In genomic region chr17:49882434-49882833, GRCh38 we compare ENCODE assay signal across 34 cellular contexts. TPM values are rescaled to one million over a fixed set of nuclear protein-coding genes. Genes with fewer than 3 reads are reported as not detected.
"Had no signal": no experiment of that assay in that cellular context is flagged by ENCODE, and none has a peak within 500 bp of the region (broad histone marks: within the 10 kb centered on the region; RNA-seq: fewer than 3 reads in every experiment).

No MANE protein-coding gene starts in this region.

- H3K9me3 Mint-ChIP-seq: activated B cell treated with CpG ODN at 0.5 μM for 24 hours; activated CD4-positive, alpha-beta T cell treated with anti-CD3 and anti-CD28 coated beads, Interleukin-2, amount 10 ng/mL, durations not matched to agents 24 days and 14 days; activated naive CD4-positive, alpha-beta T cell treated with anti-CD3 and anti-CD28 coated beads, Interleukin-2, amount 50 U/mL, for 24 hours; activated naive CD8-positive, alpha-beta T cell treated with anti-CD3 and anti-CD28 coated beads, Interleukin-2, amount 10 ng/mL, durations not matched to agents 7 days and 5 days; activated T-cell treated with anti-CD3 and anti-CD28 coated beads, Interleukin-2, amount 50 U/mL, for 24 hours; activated T-helper 2 cell treated with anti-CD3 and anti-CD28 coated beads, Interferon-gamma antibody, Interleukin-2, Interleukin-4, amounts not matched to agents 10 μg/mL and 5 μg/mL and 100 μg/mL, durations not matched to agents 14 hours and 24 hours and 36 hours; T-cell had no signal

- H3K4me3 Mint-ChIP-seq: activated B cell treated with CpG ODN at 0.5 μM for 24 hours; activated CD4-positive, alpha-beta T cell treated with anti-CD3 and anti-CD28 coated beads, Interleukin-2, amount 10 ng/mL, durations not matched to agents 24 days and 14 days; activated CD8-positive, alpha-beta T cell treated with anti-CD3 and anti-CD28 coated beads, Interleukin-2, amount 10 ng/mL, durations not matched to agents 7 days and 5 days; activated naive CD4-positive, alpha-beta T cell treated with anti-CD3 and anti-CD28 coated beads, Interleukin-2, amount 50 U/mL, for 24 hours; activated naive CD8-positive, alpha-beta T cell treated with anti-CD3 and anti-CD28 coated beads, Interleukin-2, amount 10 ng/mL, durations not matched to agents 7 days and 5 days; activated T-cell treated with anti-CD3 and anti-CD28 coated beads, Interleukin-2, amount 50 U/mL, for 24 hours; T-cell had no signal

- H3K9me3 ChIP-seq: adrenal gland, body of pancreas, breast epithelium, Peyer's patch, SJSA1 had no signal

- H3K27ac ChIP-seq: adrenal gland, body of pancreas, breast epithelium, coronary artery, KMS-11, Peyer's patch, SJSA1, VCaP had no signal

- H3K4me3 ChIP-seq: adrenal gland, body of pancreas, breast epithelium, coronary artery, Peyer's patch, SJSA1 had no signal

- DNase-seq: activated B cell treated with CpG ODN at 0.5 μM for 24 hours; activated CD4-positive, alpha-beta T cell treated with anti-CD3 and anti-CD28 coated beads, Interleukin-2, amount 10 ng/mL, durations not matched to agents 24 days and 14 days; activated CD4-positive, alpha-beta T cell treated with anti-CD3 and anti-CD28 coated beads, Interleukin-2, amount 50 U/mL, for 48 hours; activated CD8-positive, alpha-beta T cell treated with anti-CD3 and anti-CD28 coated beads, Interleukin-2, amount 10 ng/mL, durations not matched to agents 7 days and 5 days; activated gamma-delta T cell; activated naive CD4-positive, alpha-beta T cell treated with Interleukin-2 at 50 U/mL for 16 hours; activated naive CD8-positive, alpha-beta T cell treated with anti-CD3 and anti-CD28 coated beads, Interleukin-2, amount 10 ng/mL, durations not matched to agents 7 days and 5 days; activated T-cell treated with anti-CD3 and anti-CD28 coated beads, Interleukin-2, amount 50 U/mL, for 24 hours; adrenal gland; body of pancreas; MM.1S; MV-4-11; NCI-H1092; NCI-H1436 treated with DMSO at 0.1 percent for 48 hours; NCI-H187 treated with DMSO at 0.1 percent for 48 hours; NCI-H2081 treated with DMSO at 0.1 percent for 48 hours; NCI-H510A; PC-3; Peyer's patch; RPMI8226; SHP77 treated with DMSO at 0.1 percent for 48 hours; T-cell; T-helper 2 cell; T-helper 9 cell had no signal

- ATAC-seq: activated CD8-positive, alpha-beta T cell treated with anti-CD3 and anti-CD28 coated beads, Interleukin-2, amount 10 ng/mL, durations not matched to agents 7 days and 5 days; body of pancreas; PC-3; SK-N-SH treated with all-trans-retinoic acid at 6 μM for 48 hours; T-cell had no signal

- H3K9ac ChIP-seq: KMS-11 had no signal

- H3K36me3 Mint-ChIP-seq: activated naive CD4-positive, alpha-beta T cell treated with anti-CD3 and anti-CD28 coated beads, Interleukin-2, amount 50 U/mL, for 24 hours; activated naive CD8-positive, alpha-beta T cell treated with anti-CD3 and anti-CD28 coated beads, Interleukin-2, amount 10 ng/mL, durations not matched to agents 7 days and 5 days; T-cell had no signal

- H3K4me2 ChIP-seq: KMS-11 had no signal

- H3K27me3 ChIP-seq: breast epithelium had no signal

- H3K36me3 ChIP-seq: adrenal gland, breast epithelium, Peyer's patch, SJSA1 had no signal

- H3K27ac Mint-ChIP-seq: activated B cell treated with CpG ODN at 0.5 μM for 24 hours; activated CD4-positive, alpha-beta T cell treated with anti-CD3 and anti-CD28 coated beads, Interleukin-2, amount 10 ng/mL, durations not matched to agents 24 days and 14 days; activated CD8-positive, alpha-beta T cell treated with anti-CD3 and anti-CD28 coated beads, Interleukin-2, amount 10 ng/mL, durations not matched to agents 7 days and 5 days; activated naive CD4-positive, alpha-beta T cell treated with anti-CD3 and anti-CD28 coated beads, Interleukin-2, amount 50 U/mL, for 24 hours; activated naive CD8-positive, alpha-beta T cell treated with anti-CD3 and anti-CD28 coated beads, Interleukin-2, amount 10 ng/mL, durations not matched to agents 7 days and 5 days; activated T-cell treated with anti-CD3 and anti-CD28 coated beads, Interleukin-2, amount 50 U/mL, for 24 hours; activated T-helper 2 cell treated with anti-CD3 and anti-CD28 coated beads, Interferon-gamma antibody, Interleukin-2, Interleukin-4, amounts not matched to agents 10 μg/mL and 5 μg/mL and 100 μg/mL, durations not matched to agents 14 hours and 24 hours and 36 hours; T-cell had no signal

- H3K4me1 ChIP-seq: adrenal gland had no signal

RNA-seq across cellular contexts. Expression of gene TAC4, which starts 34.6 kb away (rescaled TPM):
- total RNA-seq: activated B cell treated with CpG ODN at 0.5 μM for 24 hours; activated CD4-positive, alpha-beta T cell treated with anti-CD3 and anti-CD28 coated beads, Interleukin-2, amount 10 ng/mL, durations not matched to agents 24 days and 14 days; activated CD8-positive, alpha-beta T cell treated with anti-CD3 and anti-CD28 coated beads, Interleukin-2, amount 10 ng/mL, durations not matched to agents 7 days and 5 days; activated naive CD8-positive, alpha-beta T cell treated with anti-CD3 and anti-CD28 coated beads, Interleukin-2, amount 10 ng/mL, durations not matched to agents 7 days and 5 days; activated T-helper 2 cell treated with anti-CD3 and anti-CD28 coated beads, Interferon-gamma antibody, Interleukin-2, Interleukin-4, amounts not matched to agents 10 μg/mL and 5 μg/mL and 100 μg/mL, durations not matched to agents 14 hours and 24 hours and 36 hours; astrocyte; body of pancreas; breast epithelium; LHCN-M2; PC-3; Peyer's patch; SJSA1; T-cell had no signal
